Comparison of ENCODE assay signal across 8 cellular contexts in the genomic region with DNA sequence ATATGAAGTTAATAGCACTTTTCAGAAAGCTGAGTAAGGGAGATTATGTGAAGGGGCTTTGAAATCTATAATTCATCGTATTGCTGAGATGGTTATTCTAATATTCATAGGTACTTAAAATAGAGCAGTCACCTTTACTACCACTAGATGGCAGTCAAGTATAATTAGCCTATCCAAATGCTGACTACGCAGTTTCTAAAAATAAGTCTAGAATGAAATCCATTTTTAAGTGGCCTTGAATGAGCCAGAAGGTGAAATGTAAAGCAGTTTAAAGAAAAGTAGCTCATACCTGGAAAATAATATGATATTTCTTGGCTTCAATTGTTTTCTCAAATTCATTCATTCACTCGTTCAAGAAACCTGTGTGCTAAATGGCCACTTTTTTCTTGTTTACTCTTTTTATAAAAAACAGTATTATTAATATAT.
A peak's percentile ranks its signal among the peaks of the same experiment; 100 is the strongest.
DNase-seq lines count a peak whose midpoint lies in the region; ATAC-seq, FAIRE-seq and TF ChIP-seq lines count a peak whose summit lies in the region.

No MANE protein-coding gene starts in this region.

- H3K9me3 Mint-ChIP-seq in natural killer cell = no peaks in the 10 kb centered on the region
- no peaks in the 10 kb centered on the region for H3K9me3 Mint-ChIP-seq in natural killer cell treated with Interleukin-12 subunit alpha and Interleukin-12 subunit beta and Interleukin-15 and Interleukin-18, amount 100 ng/mL, for 72 hours
- H3K9me3 Mint-ChIP-seq in activated naive CD8-positive, alpha-beta T cell treated with anti-CD3 and anti-CD28 coated beads, Interleukin-2, amount 50 U/mL, for 24 hours = no peaks in the 10 kb centered on the region

- no peak for FAIRE-seq in bronchial epithelial cell (lab: Jason Lieb, UNC)

- intact Hi-C loops in natural killer cell (cut with micrococcal nuclease) = no loop called here
- intact Hi-C loops in left colon (cut with DNase I, micrococcal nuclease) = no loop called here
- intact Hi-C loops in uterus (cut with DNase I; ENCODE audit: low total_unique reads) = no loop called here

- no peak overlapping the region for H3K4me3 Mint-ChIP-seq in natural killer cell
- no peak overlapping the region for H3K4me3 Mint-ChIP-seq in natural killer cell treated with Interleukin-12 subunit alpha and Interleukin-12 subunit beta and Interleukin-15 and Interleukin-18, amount 100 ng/mL, for 72 hours
- no peak overlapping the region for H3K4me3 Mint-ChIP-seq in activated naive CD8-positive, alpha-beta T cell treated with anti-CD3 and anti-CD28 coated beads, Interleukin-2, amount 50 U/mL, for 24 hours

- H3K27me3 ChIP-seq in bronchial epithelial cell (ENCODE audit: control insufficient read depth, insufficient read depth, low read length) (no peaks in the 10 kb centered on the region), uterus (no peaks in the 10 kb centered on the region)

- H3K4me3 ChIP-seq in bronchial epithelial cell (ENCODE audit: low read depth, low read length) = no peak overlapping the region
- no peak overlapping the region for H3K4me3 ChIP-seq in uterus

- H3K27me3 Mint-ChIP-seq in natural killer cell (ENCODE audit: low read depth in 2 of 2) = peaks cover 9 to 21% of the 10 kb centered on the region in 2 donors
- H3K27me3 Mint-ChIP-seq in natural killer cell treated with Interleukin-12 subunit alpha and Interleukin-12 subunit beta and Interleukin-15 and Interleukin-18, amount 100 ng/mL, for 72 hours = peaks cover 24 to 26% of the 10 kb centered on the region in 2 donors
- H3K27me3 Mint-ChIP-seq in activated naive CD8-positive, alpha-beta T cell treated with anti-CD3 and anti-CD28 coated beads, Interleukin-2, amount 50 U/mL, for 24 hours = peaks cover 26% of the 10 kb centered on the region

- no peaks in the 10 kb centered on the region for H3K4me1 Mint-ChIP-seq in natural killer cell
- no peaks in the 10 kb centered on the region for H3K4me1 Mint-ChIP-seq in natural killer cell treated with Interleukin-12 subunit alpha and Interleukin-12 subunit beta and Interleukin-15 and Interleukin-18, amount 100 ng/mL, for 72 hours (ENCODE audit: low read depth in 2 of 2)
- H3K4me1 Mint-ChIP-seq in activated naive CD8-positive, alpha-beta T cell treated with anti-CD3 and anti-CD28 coated beads, Interleukin-2, amount 50 U/mL, for 24 hours = no peaks in the 10 kb centered on the region

- no peaks in the 10 kb centered on the region for H3K36me3 Mint-ChIP-seq in natural killer cell
- no peaks in the 10 kb centered on the region for H3K36me3 Mint-ChIP-seq in natural killer cell treated with Interleukin-12 subunit alpha and Interleukin-12 subunit beta and Interleukin-15 and Interleukin-18, amount 100 ng/mL, for 72 hours
- no peaks in the 10 kb centered on the region for H3K36me3 Mint-ChIP-seq in activated naive CD8-positive, alpha-beta T cell treated with anti-CD3 and anti-CD28 coated beads, Interleukin-2, amount 50 U/mL, for 24 hours (ENCODE audit: low read depth)

- H3K9me3 ChIP-seq in uterus = no peaks in the 10 kb centered on the region

- ATAC-seq in natural killer cell (peak; percentile 40 to 77 (median 63)), HG02571 (IDR thresholded peaks at IDR 0.05; ENCODE audit: unreplicated experiment) (peak; percentile 76), left colon (peak; percentile 46)
- ATAC-seq in natural killer cell treated with Interleukin-12 subunit alpha and Interleukin-12 subunit beta and Interleukin-15 and Interleukin-18, amount 100 ng/mL, for 72 hours = no peak
- no peak for ATAC-seq in activated naive CD8-positive, alpha-beta T cell treated with anti-CD3 and anti-CD28 coated beads, Interleukin-2, amount 50 U/mL, for 24 hours

- H3K27ac Mint-ChIP-seq in natural killer cell = no peak overlapping the region
- no peak overlapping the region for H3K27ac Mint-ChIP-seq in natural killer cell treated with Interleukin-12 subunit alpha and Interleukin-12 subunit beta and Interleukin-15 and Interleukin-18, amount 100 ng/mL, for 72 hours
- H3K27ac Mint-ChIP-seq in activated naive CD8-positive, alpha-beta T cell treated with anti-CD3 and anti-CD28 coated beads, Interleukin-2, amount 50 U/mL, for 24 hours = no peak overlapping the region

- H3K4me1 ChIP-seq in uterus = no peaks in the 10 kb centered on the region

- TF ChIP-seq CTCF in natural killer cell (IDR thresholded peaks at IDR 0.05) (peak; percentile 82), bronchial epithelial cell (IDR thresholded peaks at IDR 0.05; ENCODE audit: insufficient read depth, low read length, severe bottlenecking) (peak; percentile 56), uterus (IDR thresholded peaks at IDR 0.05) (peak; percentile 56 to 84 (median 66))

- DNase-seq in natural killer cell (no peak), NCI-H446 (lab: John Stamatoyannopoulos, UW) (peak; percentile 19 to 71), bronchial epithelial cell (ENCODE audit: low read depth) (peak; percentile 58), left colon (no peak), uterus (no peak)
- no peak for DNase-seq in natural killer cell treated with Interleukin-12 subunit alpha and Interleukin-12 subunit beta and Interleukin-15 and Interleukin-18, amount 100 ng/mL, for 72 hours (ENCODE audit: low spot score)
- DNase-seq in activated naive CD8-positive, alpha-beta T cell treated with anti-CD3 and anti-CD28 coated beads, Interleukin-2, amount 50 U/mL, for 24 hours = no peak

- TF ChIP-seq POLR2A in uterus (IDR thresholded peaks at IDR 0.05) = no peak

- H3K36me3 ChIP-seq in bronchial epithelial cell (ENCODE audit: control insufficient read depth, insufficient read depth, low read length) = no peaks in the 10 kb centered on the region
- no peaks in the 10 kb centered on the region for H3K36me3 ChIP-seq in uterus

- no peak overlapping the region for H3K27ac ChIP-seq in uterus

Comparison
In these comparisons a context has a peak if more than half of its experiments do, and no peak if none do; other contexts are left out.
1. ATAC-seq: peak in natural killer cell (3 of 3), HG02571 (single experiment) and left colon (single experiment); none in natural killer cell treated with Interleukin-12 subunit alpha and Interleukin-12 subunit beta and Interleukin-15 and Interleukin-18, amount 100 ng/mL, for 72 hours (0 of 2) and activated naive CD8-positive, alpha-beta T cell treated with anti-CD3 and anti-CD28 coated beads, Interleukin-2, amount 50 U/mL, for 24 hours (single experiment).
2. DNase-seq: peak in NCI-H446 (2 of 2) and bronchial epithelial cell (single experiment); none in natural killer cell (single experiment), natural killer cell treated with Interleukin-12 subunit alpha and Interleukin-12 subunit beta and Interleukin-15 and Interleukin-18, amount 100 ng/mL, for 72 hours (single experiment), left colon (0 of 2), uterus (0 of 2) and activated naive CD8-positive, alpha-beta T cell treated with anti-CD3 and anti-CD28 coated beads, Interleukin-2, amount 50 U/mL, for 24 hours (single experiment).
3. Peak in every context shown above with its lines, with median percentiles within 50 percentile points of each other: CTCF ChIP-seq.